In genomic region chrX:126723881-126724280, GRCh38 we compare ENCODE assay signal across 26 cellular contexts.
"Had no signal": no experiment of that assay in that cellular context is flagged by ENCODE, and none has a peak within 500 bp of the region (broad histone marks: within the 10 kb centered on the region; RNA-seq: fewer than 3 reads in every experiment).

No MANE protein-coding gene starts in this region.

- H3K27ac Mint-ChIP-seq: activated B cell treated with CpG ODN at 0.5 μM for 24 hours; activated CD4-positive, alpha-beta T cell treated with anti-CD3 and anti-CD28 coated beads, Interleukin-2, amount 10 ng/mL, durations not matched to agents 24 days and 14 days; activated CD8-positive, alpha-beta memory T cell treated with anti-CD3 and anti-CD28 coated beads, Interleukin-2, amount 10 ng/mL, durations not matched to agents 7 days and 5 days; activated naive CD4-positive, alpha-beta T cell treated with anti-CD3 and anti-CD28 coated beads, Interleukin-2, amount 50 U/mL, for 24 hours; activated T-cell treated with anti-CD3 and anti-CD28 coated beads, Interleukin-2, amount 50 U/mL, for 24 hours; activated T-helper 1 cell treated with anti-CD3 and anti-CD28 coated beads, Interleukin-12 subunit alpha, Interleukin-12 subunit beta, Interleukin-2, Interleukin-4 antibody, amounts not matched to agents 30 ng/mL and 10 ng/mL and 1 ng/mL, durations not matched to agents 14 hours and 24 hours and 36 hours; T-helper 2 cell treated with Interferon-gamma antibody and Interleukin-4, amounts not matched to agents 5 μg/mL and 100 μg/mL, for 36 hours had no signal

- H3K4me3 Mint-ChIP-seq: activated B cell treated with CpG ODN at 0.5 μM for 24 hours; activated CD4-positive, alpha-beta T cell treated with anti-CD3 and anti-CD28 coated beads, Interleukin-2, amount 10 ng/mL, durations not matched to agents 24 days and 14 days; activated CD8-positive, alpha-beta memory T cell treated with anti-CD3 and anti-CD28 coated beads, Interleukin-2, amount 10 ng/mL, durations not matched to agents 7 days and 5 days; activated naive CD4-positive, alpha-beta T cell treated with anti-CD3 and anti-CD28 coated beads, Interleukin-2, amount 50 U/mL, for 24 hours; activated T-cell treated with anti-CD3 and anti-CD28 coated beads, Interleukin-2, amount 50 U/mL, for 24 hours; activated T-helper 1 cell treated with anti-CD3 and anti-CD28 coated beads, Interleukin-12 subunit alpha, Interleukin-12 subunit beta, Interleukin-2, Interleukin-4 antibody, amounts not matched to agents 30 ng/mL and 10 ng/mL and 1 ng/mL, durations not matched to agents 14 hours and 24 hours and 36 hours; T-helper 2 cell treated with Interferon-gamma antibody and Interleukin-4, amounts not matched to agents 5 μg/mL and 100 μg/mL, for 36 hours had no signal

- H3K9me3 Mint-ChIP-seq: activated B cell treated with CpG ODN at 0.5 μM for 24 hours; activated CD4-positive, alpha-beta T cell treated with anti-CD3 and anti-CD28 coated beads, Interleukin-2, amount 10 ng/mL, durations not matched to agents 24 days and 14 days; activated naive CD4-positive, alpha-beta T cell treated with anti-CD3 and anti-CD28 coated beads, Interleukin-2, amount 50 U/mL, for 24 hours; activated T-cell treated with anti-CD3 and anti-CD28 coated beads, Interleukin-2, amount 50 U/mL, for 24 hours; activated T-helper 1 cell treated with anti-CD3 and anti-CD28 coated beads, Interleukin-12 subunit alpha, Interleukin-12 subunit beta, Interleukin-2, Interleukin-4 antibody, amounts not matched to agents 30 ng/mL and 10 ng/mL and 1 ng/mL, durations not matched to agents 14 hours and 24 hours and 36 hours; T-helper 2 cell treated with Interferon-gamma antibody and Interleukin-4, amounts not matched to agents 5 μg/mL and 100 μg/mL, for 36 hours had no signal

- ATAC-seq: activated CD8-positive, alpha-beta memory T cell treated with anti-CD3 and anti-CD28 coated beads, Interleukin-2, amount 10 ng/mL, durations not matched to agents 7 days and 5 days; PC-3; Right ventricle myocardium inferior had no signal

- H3K27me3 Mint-ChIP-seq: activated B cell treated with CpG ODN at 0.5 μM for 24 hours; activated CD4-positive, alpha-beta T cell treated with anti-CD3 and anti-CD28 coated beads, Interleukin-2, amount 10 ng/mL, durations not matched to agents 24 days and 14 days; activated CD8-positive, alpha-beta memory T cell treated with anti-CD3 and anti-CD28 coated beads, Interleukin-2, amount 10 ng/mL, durations not matched to agents 7 days and 5 days; activated naive CD4-positive, alpha-beta T cell treated with anti-CD3 and anti-CD28 coated beads, Interleukin-2, amount 50 U/mL, for 24 hours; activated T-cell treated with anti-CD3 and anti-CD28 coated beads, Interleukin-2, amount 50 U/mL, for 24 hours had no signal

- H3K36me3 Mint-ChIP-seq: activated CD8-positive, alpha-beta memory T cell treated with anti-CD3 and anti-CD28 coated beads, Interleukin-2, amount 10 ng/mL, durations not matched to agents 7 days and 5 days; activated naive CD4-positive, alpha-beta T cell treated with anti-CD3 and anti-CD28 coated beads, Interleukin-2, amount 50 U/mL, for 24 hours had no signal

- H3K4me1 Mint-ChIP-seq: activated B cell treated with CpG ODN at 0.5 μM for 24 hours; activated CD4-positive, alpha-beta T cell treated with anti-CD3 and anti-CD28 coated beads, Interleukin-2, amount 10 ng/mL, durations not matched to agents 24 days and 14 days; activated CD8-positive, alpha-beta memory T cell treated with anti-CD3 and anti-CD28 coated beads, Interleukin-2, amount 10 ng/mL, durations not matched to agents 7 days and 5 days; activated naive CD4-positive, alpha-beta T cell treated with anti-CD3 and anti-CD28 coated beads, Interleukin-2, amount 50 U/mL, for 24 hours had no signal

- DNase-seq: activated B cell treated with CpG ODN at 0.5 μM for 24 hours; activated CD4-positive, alpha-beta T cell treated with anti-CD3 and anti-CD28 coated beads for 1 hour; activated CD4-positive, alpha-beta T cell treated with anti-CD3 and anti-CD28 coated beads, Interleukin-2, amount 10 ng/mL, durations not matched to agents 24 days and 14 days; activated CD4-positive, alpha-beta T cell treated with anti-CD3 and anti-CD28 coated beads, Interleukin-2, amount 50 U/mL, for 48 hours; activated CD8-positive, alpha-beta memory T cell treated with anti-CD3 and anti-CD28 coated beads, Interleukin-2, amount 10 ng/mL, durations not matched to agents 7 days and 5 days; activated effector memory CD4-positive, alpha-beta T cell treated with Interleukin-2 at 50 U/mL for 16 hours; activated naive CD4-positive, alpha-beta T cell; activated T-cell treated with anti-CD3 and anti-CD28 coated beads, Interleukin-2, amount 50 U/mL, for 24 hours; caudate nucleus; Kasumi-1; KBM-7; NCI-H1105 treated with DMSO at 0.1 percent for 48 hours; NCI-H1436 treated with DMSO at 0.1 percent for 48 hours; NCI-H187; NCI-H2081; NCI-H345; NCI-H510A treated with DMSO at 0.1 percent for 48 hours; NCI-H69; PC-3; RPMI8226; SK-N-SH; SW 1271 had no signal
